In the genomic region with DNA sequence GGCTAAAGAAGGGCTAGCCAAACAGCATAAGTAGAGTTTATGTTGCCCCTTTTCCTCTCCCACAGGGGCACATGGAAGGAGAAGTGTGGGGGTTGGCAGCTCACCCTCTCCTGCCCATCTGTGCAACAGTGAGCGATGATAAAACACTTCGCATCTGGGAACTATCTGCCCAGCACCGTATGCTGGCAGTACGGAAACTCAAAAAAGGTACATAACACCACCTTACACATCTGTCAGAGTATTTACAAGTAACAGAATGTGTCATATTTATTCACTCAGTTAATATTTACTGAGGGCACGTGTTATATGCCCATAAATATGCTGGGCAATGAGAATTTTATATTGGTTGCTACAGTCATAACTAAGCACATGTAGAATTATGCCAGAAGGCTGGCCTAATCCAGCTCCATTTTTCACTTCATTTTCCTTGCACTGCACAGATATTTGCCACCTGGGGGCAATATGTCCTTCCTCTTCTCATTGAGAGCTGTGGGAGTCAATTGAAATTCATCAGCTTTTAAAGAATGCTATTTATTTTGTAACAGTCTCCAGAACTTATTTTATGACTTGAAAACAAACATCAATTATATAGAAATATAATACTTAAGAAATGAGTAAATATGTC, we compare ENCODE assay signal across 8 cellular contexts.
DNase-seq lines count a peak whose midpoint lies in the region; ATAC-seq and TF ChIP-seq lines count a peak whose summit lies in the region.

No MANE protein-coding gene starts in this region.

- H3K36me3 ChIP-seq in ascending aorta = no peaks in the 10 kb centered on the region
- no peaks in the 10 kb centered on the region for H3K36me3 ChIP-seq in upper lobe of right lung

- in situ Hi-C loops in G401 (cut with HindIII; ENCODE audit: low sequenced_read_pairs) = loop anchor here (25.0 kb wide), 1 partner anchor 263 kb away; no protein-coding TSS in a partner anchor

- peaks cover 17% of the 10 kb centered on the region for H3K4me1 Mint-ChIP-seq in activated naive CD8-positive, alpha-beta T cell treated with anti-CD3 and anti-CD28 coated beads for 36 hours

- no peaks in the 10 kb centered on the region for H3K9me3 ChIP-seq in ascending aorta
- H3K9me3 ChIP-seq in upper lobe of right lung = peaks cover 8% of the 10 kb centered on the region

- H3K4me3 Mint-ChIP-seq in activated naive CD8-positive, alpha-beta T cell treated with anti-CD3 and anti-CD28 coated beads for 36 hours = no peak overlapping the region

- TF ChIP-seq CTCF in ascending aorta (IDR thresholded peaks at IDR 0.05) (peak; percentile 38 to 65 (median 48)), upper lobe of right lung (IDR thresholded peaks at IDR 0.05) (peak; percentile 61)

- DNase-seq in G401 (ENCODE audit: low spot score) (peak; percentile 84), LoVo (ENCODE audit: low spot score) (peak; percentile 35), ascending aorta (ENCODE audit: low spot score in 2 of 2) (no peak), inferior parietal cortex (ENCODE audit: extremely low spot score) (peak; percentile 77), upper lobe of right lung (no peak), GDM1 (lab: John Stamatoyannopoulos, UW) (no peak)
- no peak for DNase-seq in activated naive CD8-positive, alpha-beta T cell treated with anti-CD3 and anti-CD28 coated beads for 36 hours

- ATAC-seq in upper lobe of right lung (peak; percentile 79), GM19023 (IDR thresholded peaks at IDR 0.05; ENCODE audit: unreplicated experiment) (no peak)

- no peaks in the 10 kb centered on the region for H3K27me3 ChIP-seq in ascending aorta
- no peaks in the 10 kb centered on the region for H3K27me3 ChIP-seq in upper lobe of right lung

- no peaks in the 10 kb centered on the region for H3K36me3 Mint-ChIP-seq in activated naive CD8-positive, alpha-beta T cell treated with anti-CD3 and anti-CD28 coated beads for 36 hours

- H3K27ac ChIP-seq in ascending aorta (no peak overlapping the region), upper lobe of right lung (no peak overlapping the region)

- H3K27ac Mint-ChIP-seq in activated naive CD8-positive, alpha-beta T cell treated with anti-CD3 and anti-CD28 coated beads for 36 hours = no peak overlapping the region

- H3K27me3 Mint-ChIP-seq in activated naive CD8-positive, alpha-beta T cell treated with anti-CD3 and anti-CD28 coated beads for 36 hours = no peaks in the 10 kb centered on the region

- H3K9me3 Mint-ChIP-seq in activated naive CD8-positive, alpha-beta T cell treated with anti-CD3 and anti-CD28 coated beads for 36 hours = no peaks in the 10 kb centered on the region

- H3K4me3 ChIP-seq in ascending aorta (no peak overlapping the region), upper lobe of right lung (no peak overlapping the region)

- intact Hi-C loops in ascending aorta (cut with DNase I) = loop anchor here (2.0 to 10.0 kb wide), 2 partner anchors 115 to 275 kb away; no protein-coding TSS in a partner anchor
- intact Hi-C loops in upper lobe of right lung (cut with DNase I) = loop anchor here (10.0 kb wide), 1 partner anchor 275 kb away; no protein-coding TSS in a partner anchor

- H3K4me1 ChIP-seq in ascending aorta (no peaks in the 10 kb centered on the region), upper lobe of right lung (no peaks in the 10 kb centered on the region)

Comparison
In these comparisons a context has a peak if more than half of its experiments do, and no peak if none do; other contexts are left out.
1. DNase-seq: peak in G401 (single experiment), LoVo (single experiment) and inferior parietal cortex (single experiment); none in ascending aorta (0 of 2), upper lobe of right lung (single experiment), activated naive CD8-positive, alpha-beta T cell treated with anti-CD3 and anti-CD28 coated beads for 36 hours (single experiment) and GDM1 (single experiment).